Comparison of ENCODE assay signal across 8 cellular contexts in genomic region chr2:205024822-205025518, GRCh38.
DNase-seq lines count a peak whose midpoint lies in the region; ATAC-seq, FAIRE-seq and TF ChIP-seq lines count a peak whose summit lies in the region.

No MANE protein-coding gene starts in this region.

- intact Hi-C loops in PC-3 (cut with micrococcal nuclease) (loop anchor here (10.0 kb wide), 1 partner anchor 650 kb away; no protein-coding TSS in a partner anchor), right lobe of liver (cut with DNase I) (no loop called here)

- POLR2A ChIA-PET in PC-3 (lab: Charles Lee; ENCODE audit: unreplicated experiment), result no interaction called here

- H3K27ac ChIP-seq in PC-3 (ENCODE audit: low read length) (peak overlapping the region; percentile 72), right lobe of liver (no peak overlapping the region), substantia nigra (ENCODE audit: low read depth, low read length, poor library complexity, severe bottlenecking) (peak overlapping the region; percentile 82)

- no peaks in the 10 kb centered on the region for H4K20me1 ChIP-seq in PC-3 (ENCODE audit: low read length)

- H3K36me3 ChIP-seq in PC-3 (ENCODE audit: low read depth, low read length), result no peaks in the 10 kb centered on the region
- no peaks in the 10 kb centered on the region for H3K36me3 ChIP-seq in bronchial epithelial cell (ENCODE audit: control insufficient read depth, insufficient read depth, low read length)
- no peaks in the 10 kb centered on the region for H3K36me3 ChIP-seq in right lobe of liver

- 46% methylated on average over 7 of the region's 10 CpGs for WGBS in right lobe of liver (ENCODE audit: insufficient coverage, low coverage, low lambda C conversion rate, missing lambda C conversion rate)

- H3K27me3 ChIP-seq in PC-3 (ENCODE audit: low read length) (no peaks in the 10 kb centered on the region), bronchial epithelial cell (ENCODE audit: control insufficient read depth, insufficient read depth, low read length) (no peaks in the 10 kb centered on the region), right lobe of liver (no peaks in the 10 kb centered on the region)

- ATAC-seq in PC-3, result peak; percentile 95
- peak in 3 of 4 donors; percentile 43 to 88 (median 62) for ATAC-seq in right lobe of liver
- ATAC-seq in GM18868 (IDR thresholded peaks at IDR 0.05; ENCODE audit: unreplicated experiment), result no peak
- ATAC-seq in GM18861 (IDR thresholded peaks at IDR 0.05; ENCODE audit: unreplicated experiment), result no peak

- CTCF ChIA-PET in PC-3 (lab: Charles Lee), result no interaction called here

- BruUV-seq in PC-3 (replicated peaks; lab: Mats Ljungman, UMichigan), result no TSS peak

- no peaks in the 10 kb centered on the region for H3F3A ChIP-seq in PC-3 (ENCODE audit: low read length, unreplicated experiment)

- H3K79me2 ChIP-seq in PC-3 (ENCODE audit: low read length), result no peaks in the 10 kb centered on the region

- H3K4me3 ChIP-seq in PC-3 (ENCODE audit: low read length) (peak overlapping the region; percentile 49), bronchial epithelial cell (ENCODE audit: low read depth, low read length) (no peak overlapping the region), right lobe of liver (no peak overlapping the region)

- H2AFZ ChIP-seq in PC-3 (ENCODE audit: low read length), result peak overlapping the region; percentile 73

- TF ChIP-seq CTCF in PC-3 (conservative IDR thresholded peaks at IDR 0.05; ENCODE audit: low read depth, low read length) (no peak), bronchial epithelial cell (IDR thresholded peaks at IDR 0.05; ENCODE audit: insufficient read depth, low read length, severe bottlenecking) (no peak), right lobe of liver (IDR thresholded peaks at IDR 0.05) (no peak)

- H3K4me2 ChIP-seq in PC-3 (ENCODE audit: low read length), result peak overlapping the region; percentile 78

- no peaks in the 10 kb centered on the region for H3K9me2 ChIP-seq in PC-3 (replicated peaks; ENCODE audit: low read length)

- no peak overlapping the region; the same call in 1 of the 2 replicates for H3K9ac ChIP-seq in PC-3 (ENCODE audit: low read length)

- TF ChIP-seq POLR2A in right lobe of liver (IDR thresholded peaks at IDR 0.05), result no peak

- peaks cover 18% of the 10 kb centered on the region for H3K4me1 ChIP-seq in PC-3 (ENCODE audit: insufficient read depth, low read length)
- peaks cover 0 to 21% (median 0%) of the 10 kb centered on the region in 4 donors for H3K4me1 ChIP-seq in right lobe of liver

- FAIRE-seq in bronchial epithelial cell (lab: Jason Lieb, UNC), result peak; percentile 82

- H3K9me3 ChIP-seq in PC-3 (ENCODE audit: low read length), result no peaks in the 10 kb centered on the region
- H3K9me3 ChIP-seq in right lobe of liver, result no peaks in the 10 kb centered on the region

- peak; percentile 95 for DNase-seq in EL
- DNase-seq in PC-3, result peak; percentile 95
- DNase-seq in bronchial epithelial cell (ENCODE audit: low read depth), result peak; percentile 98
- no peak for DNase-seq in right lobe of liver
- peak in 28 of 49 donors; percentile 8 to 67 (median 29) for DNase-seq in substantia nigra (lab: John Stamatoyannopoulos, UW)
- no peak for DNase-seq in NCI-H1105 treated with DMSO at 0.1 percent for 48 hours (lab: John Stamatoyannopoulos, UW)

Comparison
In these comparisons a context has a peak if more than half of its experiments do, and no peak if none do; other contexts are left out.
1. DNase-seq: peak in EL (single experiment), PC-3 (single experiment), bronchial epithelial cell (single experiment) and substantia nigra (28 of 49); none in right lobe of liver (0 of 3) and NCI-H1105 treated with DMSO at 0.1 percent for 48 hours (single experiment).
2. ATAC-seq: peak in PC-3 (single experiment) and right lobe of liver (3 of 4); none in GM18868 (single experiment) and GM18861 (single experiment).
3. H3K27ac ChIP-seq: peak in PC-3 (single experiment) and substantia nigra (single experiment); none in right lobe of liver (0 of 3).